ENCODE assay signal across 23 cellular contexts in the genomic region with DNA sequence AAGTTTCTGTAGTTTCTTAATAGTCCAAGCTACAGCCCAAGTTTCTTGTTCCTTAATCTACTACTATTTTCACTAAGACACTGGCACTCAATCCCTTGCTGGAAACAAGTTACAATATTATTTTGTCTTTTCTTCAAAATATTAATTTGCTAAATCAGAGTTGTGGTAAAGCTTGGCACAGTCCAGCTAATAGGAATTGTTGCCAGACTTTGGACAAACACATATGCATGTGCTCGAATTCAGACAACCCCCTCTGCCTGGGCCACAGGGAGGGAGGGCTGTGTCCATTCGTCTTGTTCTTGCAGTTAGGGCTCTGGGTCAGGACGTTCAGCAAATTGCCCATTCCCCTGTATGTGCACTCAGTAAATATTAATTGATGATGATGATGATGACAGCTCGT.
"Had no signal": no experiment of that assay in that cellular context is flagged by ENCODE, and none has a peak within 500 bp of the region (broad histone marks: within the 10 kb centered on the region; RNA-seq: fewer than 3 reads in every experiment).

No MANE protein-coding gene starts in this region.

- H3K4me3 Mint-ChIP-seq: mesothelial cell of epicardium; naive B cell; natural killer cell treated with Interleukin-12 subunit alpha and Interleukin-12 subunit beta and Interleukin-15 and Interleukin-18, amount 100 ng/mL, for 72 hours; stimulated activated naive B cell treated with anti-CD40 and anti-IgM and Interleukin-4, amounts not matched to agents 10 μg/mL and 1 μg/mL and 100 μg/mL, for 72 hours had no signal

- H3K36me3 ChIP-seq: left ventricle myocardium inferior, ovary, prostate gland, stomach, thyroid gland, upper lobe of right lung had no signal

- H3K9me3 ChIP-seq: left ventricle myocardium inferior, ovary, prostate gland, stomach, testis, thyroid gland, upper lobe of right lung had no signal

- H3K9me3 Mint-ChIP-seq: mesothelial cell of epicardium; natural killer cell treated with Interleukin-12 subunit alpha and Interleukin-12 subunit beta and Interleukin-15 and Interleukin-18, amount 100 ng/mL, for 72 hours; stimulated activated naive B cell treated with anti-CD40 and anti-IgM and Interleukin-4, amounts not matched to agents 10 μg/mL and 1 μg/mL and 100 μg/mL, for 72 hours had no signal

- H3K27me3 ChIP-seq: hepatocyte, ovary, stomach, testis, thyroid gland, upper lobe of right lung had no signal

- H3K36me3 Mint-ChIP-seq: mesothelial cell of epicardium; naive B cell; natural killer cell treated with Interleukin-12 subunit alpha and Interleukin-12 subunit beta and Interleukin-15 and Interleukin-18, amount 100 ng/mL, for 72 hours; stimulated activated naive B cell treated with anti-CD40 and anti-IgM and Interleukin-4, amounts not matched to agents 10 μg/mL and 1 μg/mL and 100 μg/mL, for 72 hours had no signal

- DNase-seq: islet precursor cell; left ventricle myocardium inferior; naive B cell; ovary; retina; right cardiac atrium; stimulated activated CD4-positive, alpha-beta T cell treated with anti-CD3 and anti-CD28 coated beads, Interleukin-12 subunit alpha, Interleukin-12 subunit beta, amount 100 ng/mL, for 4 hours; stimulated activated CD4-positive, alpha-beta T cell treated with anti-CD3 and anti-CD28 coated beads, Interleukin-15, amount 100 ng/mL, for 24 hours; stimulated activated CD4-positive, alpha-beta T cell treated with anti-CD3 and anti-CD28 coated beads, Interleukin-2, amount 100 ng/mL, for 24 hours; stimulated activated CD4-positive, alpha-beta T cell treated with anti-CD3 and anti-CD28 coated beads, Interleukin-4, amount 100 ng/mL, for 1 hour; stimulated activated naive B cell treated with anti-CD40 and anti-IgM and Interleukin-4, amounts not matched to agents 10 μg/mL and 1 μg/mL and 100 μg/mL, for 72 hours; stimulated activated naive CD8-positive, alpha-beta T cell treated with anti-CD3 and anti-CD28 coated beads, Interleukin-15, Interleukin-2, amounts not matched to agents 100 U/mL and 50 U/mL, for 24 hours; stomach; testis; trophoblast cell; upper lobe of right lung had no signal

- H3K4me1 ChIP-seq: left ventricle myocardium inferior, prostate gland, stomach, testis, thyroid gland, upper lobe of right lung had no signal

- H3K4me3 ChIP-seq: hepatocyte, left ventricle myocardium inferior, lung, ovary, prostate gland, skin epidermis, stomach, testis, thyroid gland, upper lobe of right lung had no signal

- H3K27me3 Mint-ChIP-seq: stimulated activated naive B cell treated with anti-CD40 and anti-IgM and Interleukin-4, amounts not matched to agents 10 μg/mL and 1 μg/mL and 100 μg/mL, for 72 hours had no signal

- H3K27ac Mint-ChIP-seq: mesothelial cell of epicardium; naive B cell; natural killer cell treated with Interleukin-12 subunit alpha and Interleukin-12 subunit beta and Interleukin-15 and Interleukin-18, amount 100 ng/mL, for 72 hours; stimulated activated naive B cell treated with anti-CD40 and anti-IgM and Interleukin-4, amounts not matched to agents 10 μg/mL and 1 μg/mL and 100 μg/mL, for 72 hours had no signal

- H3K4me1 Mint-ChIP-seq: mesothelial cell of epicardium; naive B cell; stimulated activated naive B cell treated with anti-CD40 and anti-IgM and Interleukin-4, amounts not matched to agents 10 μg/mL and 1 μg/mL and 100 μg/mL, for 72 hours had no signal

- H3K27ac ChIP-seq: hepatocyte, left ventricle myocardium inferior, ovary, prostate gland, skin epidermis, stomach, testis, thyroid gland, upper lobe of right lung had no signal
